Comparison of ENCODE assay signal across 15 cellular contexts in genomic region chr5:264346-264745, GRCh38. TPM values are rescaled to one million over a fixed set of nuclear protein-coding genes. Genes with fewer than 3 reads are reported as not detected.
DNase-seq lines count a peak whose midpoint lies in the region; ATAC-seq and TF ChIP-seq lines count a peak whose summit lies in the region.
"Had no signal": no experiment of that assay in that cellular context is flagged by ENCODE, and none has a peak within 500 bp of the region (broad histone marks: within the 10 kb centered on the region; RNA-seq: fewer than 3 reads in every experiment).

No MANE protein-coding gene starts in this region.

- intact Hi-C loops in PC-9 (cut with micrococcal nuclease; ENCODE audit: unreplicated experiment) = no loop called here

- no peak for DNase-seq in CD4-positive, CD25-positive, alpha-beta regulatory T cell
- DNase-seq in PC-9 (no peak), cardiac muscle cell (ENCODE audit: low read depth in 1 of 2, low spot score in 1 of 2) (peak in 1 of 2 donors; percentile 5), osteocyte (ENCODE audit: extremely low spot score, unreplicated experiment) (no peak), NCI-H345 treated with DMSO at 0.1 percent for 48 hours (lab: John Stamatoyannopoulos, UW; ENCODE audit: unreplicated experiment) (no peak), RPMI8226 (no peak), SK-N-SH (no peak)
- DNase-seq: NCI-H2029 treated with DMSO at 0.1 percent for 48 hours, nucleus accumbens, tibial artery had no signal

- no peak for TF ChIP-seq EP300 in SK-N-SH (IDR thresholded peaks at IDR 0.05; ENCODE audit: borderline replicate concordance in 1 of 2, low read depth in 1 of 2, low read length in 1 of 2)

- H2AFZ ChIP-seq in PC-9 (no peak overlapping the region), SK-N-SH (ENCODE audit: low read depth) (no peak overlapping the region)

- no peak overlapping the region for H3K4me3 ChIP-seq in CD4-positive, CD25-positive, alpha-beta regulatory T cell (ENCODE audit: low read depth, low read length)
- peak overlapping the region; percentile 22; the same call in 1 of the 2 replicates for H3K4me3 ChIP-seq in PC-9
- H3K4me3 ChIP-seq in cardiac muscle cell = no peak overlapping the region
- H3K4me3 ChIP-seq in SK-N-SH (ENCODE audit: low read depth in 2 of 2, low read length in 1 of 2) = no peak overlapping the region
- H3K4me3 ChIP-seq: coronary artery, SK-N-MC, tibial artery had no signal

- peaks cover 15% of the 10 kb centered on the region for H3K36me3 Mint-ChIP-seq in CD4-positive, CD25-positive, alpha-beta regulatory T cell
- peaks cover 10% of the 10 kb centered on the region for H3K36me3 Mint-ChIP-seq in osteocyte (ENCODE audit: unreplicated experiment)

- H4K20me1 ChIP-seq in PC-9 (ENCODE audit: insufficient read depth) (no peaks in the 10 kb centered on the region), SK-N-SH (ENCODE audit: insufficient read depth) (no peaks in the 10 kb centered on the region)

- no peaks in the 10 kb centered on the region for H3K4me1 ChIP-seq in CD4-positive, CD25-positive, alpha-beta regulatory T cell (ENCODE audit: control insufficient read depth, insufficient read depth, low read length, poor library complexity, severe bottlenecking)
- H3K4me1 ChIP-seq in PC-9 (replicated peaks; ENCODE audit: insufficient read depth) (peaks cover 23% of the 10 kb centered on the region), cardiac muscle cell (ENCODE audit: low read depth) (no peaks in the 10 kb centered on the region), SK-N-SH (ENCODE audit: control insufficient read depth in 1 of 2, insufficient read depth in 2 of 2, low read depth in 1 of 2, low read length in 1 of 2) (peaks cover 0 to 7% of the 10 kb centered on the region in 2 experiments; a peak in 1 of 4 replicates)

- H3K9me2 ChIP-seq in PC-9 (ENCODE audit: insufficient read depth) (no peaks in the 10 kb centered on the region), SK-N-SH (no peaks in the 10 kb centered on the region)

- H3K4me2 ChIP-seq in PC-9 (peak overlapping the region; percentile 72), SK-N-SH (no peak overlapping the region)

- no peak overlapping the region for H3K27ac ChIP-seq in CD4-positive, CD25-positive, alpha-beta regulatory T cell (ENCODE audit: insufficient read depth, low read length, poor library complexity, severe bottlenecking)
- H3K27ac ChIP-seq in PC-9 (peak overlapping the region; percentile 87), cardiac muscle cell (peak overlapping the region; percentile 17), SK-N-SH (ENCODE audit: low read depth in 2 of 2, low read length in 1 of 2) (peak overlapping the region in 1 of 2 experiments; percentile 14; a peak in 2 of 4 replicates)
- H3K27ac ChIP-seq: SK-N-MC had no signal

- H3K4me3 Mint-ChIP-seq in CD4-positive, CD25-positive, alpha-beta regulatory T cell = no peak overlapping the region
- H3K4me3 Mint-ChIP-seq in osteocyte (ENCODE audit: unreplicated experiment) = peak overlapping the region; percentile 56
- H3K4me3 Mint-ChIP-seq: memory B cell had no signal

- H3F3A ChIP-seq in PC-9 (ENCODE audit: insufficient read depth, low read depth) = peaks cover 20% of the 10 kb centered on the region
- H3F3A ChIP-seq in SK-N-SH (replicated peaks; ENCODE audit: insufficient read depth) = peaks cover 23% of the 10 kb centered on the region

- CTCF ChIA-PET in PC-9 (lab: Charles Lee) (no interaction called here), SK-N-SH (lab: Yijun Ruan, JAX) (no interaction called here)

- peak overlapping the region in 2 of 3 donors; percentile 42 to 60 for H3K27ac Mint-ChIP-seq in CD4-positive, CD25-positive, alpha-beta regulatory T cell
- peak overlapping the region; percentile 97 for H3K27ac Mint-ChIP-seq in osteocyte (ENCODE audit: unreplicated experiment)
- H3K27ac Mint-ChIP-seq: memory B cell had no signal

- no peak for ATAC-seq in CD4-positive, CD25-positive, alpha-beta regulatory T cell (ENCODE audit: low read depth in 2 of 2)
- no peak for ATAC-seq in HG03196 (IDR thresholded peaks at IDR 0.05; ENCODE audit: unreplicated experiment)
- ATAC-seq: HCT116 had no signal

- no peaks in the 10 kb centered on the region for H3K27me3 ChIP-seq in CD4-positive, CD25-positive, alpha-beta regulatory T cell (ENCODE audit: control insufficient read depth, insufficient read depth, low read length)
- H3K27me3 ChIP-seq in PC-9 (ENCODE audit: insufficient read depth, low read depth) = no peaks in the 10 kb centered on the region
- no peaks in the 10 kb centered on the region for H3K27me3 ChIP-seq in cardiac muscle cell
- H3K27me3 ChIP-seq in SK-N-SH (ENCODE audit: insufficient read depth) = no peaks in the 10 kb centered on the region
- H3K27me3 ChIP-seq: tibial artery had no signal

- no peak for TF ChIP-seq RAD21 in SK-N-SH (IDR thresholded peaks at IDR 0.05; ENCODE audit: low read length)

- POLR2A ChIA-PET in PC-9 (lab: Charles Lee; ENCODE audit: unreplicated experiment) = no interaction called here
- POLR2A ChIA-PET in SK-N-SH (lab: Yijun Ruan, JAX) = no interaction called here

- TF ChIP-seq CTCF in PC-9 (conservative IDR thresholded peaks at IDR 0.05) (no peak), cardiac muscle cell (IDR thresholded peaks at IDR 0.05; ENCODE audit: low read depth, low read length) (no peak), osteocyte (IDR thresholded peaks at IDR 0.05) (no peak), SK-N-SH (IDR thresholded peaks at IDR 0.05) (no peak)

- H3K4me1 Mint-ChIP-seq in CD4-positive, CD25-positive, alpha-beta regulatory T cell = peaks cover 0 to 3% (median 0%) of the 10 kb centered on the region in 4 donors
- H3K4me1 Mint-ChIP-seq in osteocyte (ENCODE audit: unreplicated experiment) = peaks cover 53% of the 10 kb centered on the region
- H3K4me1 Mint-ChIP-seq: memory B cell had no signal

- no peaks in the 10 kb centered on the region for H3K9me3 ChIP-seq in CD4-positive, CD25-positive, alpha-beta regulatory T cell (ENCODE audit: control insufficient read depth in 2 of 2, low read length in 2 of 2)
- no peaks in the 10 kb centered on the region for H3K9me3 ChIP-seq in PC-9 (ENCODE audit: insufficient read depth, low read depth)
- H3K9me3 ChIP-seq in cardiac muscle cell (ENCODE audit: low read depth) = no peaks in the 10 kb centered on the region
- no peaks in the 10 kb centered on the region for H3K9me3 ChIP-seq in SK-N-SH
- H3K9me3 ChIP-seq: tibial artery had no signal

- BruUV-seq in PC-9 (replicated peaks; lab: Mats Ljungman, UMichigan) = no TSS peak

- peaks cover 20% of the 10 kb centered on the region for H3K36me3 ChIP-seq in CD4-positive, CD25-positive, alpha-beta regulatory T cell (ENCODE audit: control insufficient read depth, insufficient read depth, low read length)
- no peaks in the 10 kb centered on the region for H3K36me3 ChIP-seq in PC-9 (ENCODE audit: low read depth)
- peaks cover 10% of the 10 kb centered on the region for H3K36me3 ChIP-seq in cardiac muscle cell
- H3K36me3 ChIP-seq in SK-N-SH (replicated peaks in 1 of 2; ENCODE audit: control insufficient read depth in 1 of 2, insufficient read depth in 2 of 2, low read length in 1 of 2) = peaks cover 8 to 18% of the 10 kb centered on the region in 2 experiments

- no peak overlapping the region for H3K9ac ChIP-seq in SK-N-SH

- WGBS in SK-N-SH (ENCODE audit: low lambda C conversion rate) = 92% methylated on average over 9 of the region's 11 CpGs

- no peaks in the 10 kb centered on the region for H3K9me3 Mint-ChIP-seq in CD4-positive, CD25-positive, alpha-beta regulatory T cell
- H3K9me3 Mint-ChIP-seq in osteocyte (ENCODE audit: unreplicated experiment) = no peaks in the 10 kb centered on the region
- H3K9me3 Mint-ChIP-seq: memory B cell had no signal

- no peaks in the 10 kb centered on the region; the same call in 1 of the 2 replicates for H3K79me2 ChIP-seq in PC-9 (ENCODE audit: low read depth)
- no peaks in the 10 kb centered on the region for H3K79me2 ChIP-seq in SK-N-SH (ENCODE audit: insufficient read depth)

- H3K27me3 Mint-ChIP-seq in CD4-positive, CD25-positive, alpha-beta regulatory T cell = no peaks in the 10 kb centered on the region
- H3K27me3 Mint-ChIP-seq in osteocyte (ENCODE audit: unreplicated experiment) = no peaks in the 10 kb centered on the region
- H3K27me3 Mint-ChIP-seq: memory B cell had no signal

RNA-seq across cellular contexts. Expression of gene PDCD6, which starts 7.1 kb away (rescaled TPM):
- 55.3 TPM for total RNA-seq in CD4-positive, CD25-positive, alpha-beta regulatory T cell
- 100 to 1,000 TPM; 218 to 245 (median 231) TPM for polyA plus RNA-seq in CD4-positive, CD25-positive, alpha-beta regulatory T cell
- total RNA-seq in PC-9 (2021) (314 and 334 TPM in 2 replicates), cardiac muscle cell (69.6 and 101 TPM in 2 replicates), osteocyte (94.7 and 106 TPM in 2 replicates)
- polyA plus RNA-seq in cardiac muscle cell (115 and 145 TPM in 2 replicates), SK-N-SH (2012; rRNA removed) (323 and 347 TPM in 2 replicates)
- 349 and 362 TPM in 2 replicates for polyA plus RNA-seq in SK-N-SH (2012; cell fraction: cytosol; rRNA removed)
- polyA plus RNA-seq in SK-N-SH (2012; cell fraction: nucleus; rRNA removed) = 226 and 288 TPM in 2 replicates

RNA-seq across cellular contexts. Expression of gene SDHA, which starts 46.2 kb away (rescaled TPM):
- 246 TPM for total RNA-seq in CD4-positive, CD25-positive, alpha-beta regulatory T cell
- 100 to 1,000 TPM; 211 to 290 (median 229) TPM for polyA plus RNA-seq in CD4-positive, CD25-positive, alpha-beta regulatory T cell
- total RNA-seq in PC-9 (2021) (347 and 443 TPM in 2 replicates), cardiac muscle cell (207 and 247 TPM in 2 replicates), osteocyte (130 and 136 TPM in 2 replicates)
- polyA plus RNA-seq in cardiac muscle cell (328 and 410 TPM in 2 replicates), SK-N-SH (2012; rRNA removed) (95.7 and 106 TPM in 2 replicates)
- polyA plus RNA-seq in SK-N-SH (2012; cell fraction: cytosol; rRNA removed) = 70.6 and 86.5 TPM in 2 replicates
- polyA plus RNA-seq in SK-N-SH (2012; cell fraction: nucleus; rRNA removed) = 76.6 and 77.1 TPM in 2 replicates

RNA-seq across cellular contexts. Expression of gene CCDC127, which starts 46.4 kb away (rescaled TPM):
- 4.0 TPM for total RNA-seq in CD4-positive, CD25-positive, alpha-beta regulatory T cell
- polyA plus RNA-seq in CD4-positive, CD25-positive, alpha-beta regulatory T cell = 1 to 10 TPM; 3.2 to 5.7 (median 4.4) TPM
- total RNA-seq in PC-9 (2021) = 24.1 and 31.1 TPM in 2 replicates
- 6.4 and 11.3 TPM in 2 replicates for total RNA-seq in cardiac muscle cell
- polyA plus RNA-seq in cardiac muscle cell = 15.9 and 19.3 TPM in 2 replicates
- total RNA-seq in osteocyte = 9.9 and 11.1 TPM in 2 replicates
- polyA plus RNA-seq in SK-N-SH (2012; rRNA removed) = 3.7 and 3.9 TPM in 2 replicates
- polyA plus RNA-seq in SK-N-SH (2012; cell fraction: cytosol; rRNA removed) = 3.7 and 3.9 TPM in 2 replicates
- polyA plus RNA-seq in SK-N-SH (2012; cell fraction: nucleus; rRNA removed) = 3.1 TPM in 2 replicates

RNA-seq across cellular contexts. Expression of gene AHRR, which starts 57.2 kb away (rescaled TPM):
- 4.5 TPM for total RNA-seq in CD4-positive, CD25-positive, alpha-beta regulatory T cell
- polyA plus RNA-seq in CD4-positive, CD25-positive, alpha-beta regulatory T cell = under 1 TPM; 0.20 to 0.82 (median 0.62) TPM
- total RNA-seq in PC-9 (2021) (7.2 and 13.6 TPM in 2 replicates), cardiac muscle cell (1.2 and 1.4 TPM in 2 replicates), osteocyte (54.9 and 55.8 TPM in 2 replicates)
- polyA plus RNA-seq in cardiac muscle cell (0.34 and 0.99 TPM in 2 replicates), SK-N-SH (2012; rRNA removed) (0.71 and 0.99 TPM in 2 replicates)
- polyA plus RNA-seq in SK-N-SH (2012; cell fraction: cytosol; rRNA removed) = 0.40 and 0.49 TPM in 2 replicates
- 3.2 and 3.3 TPM in 2 replicates for polyA plus RNA-seq in SK-N-SH (2012; cell fraction: nucleus; rRNA removed)
